ENCODE assay signal across 1 cellular context in genomic region chr7:148704189-148704588, GRCh38.
TF ChIP-seq lines count a peak whose summit lies in the region.

No MANE protein-coding gene starts in this region.

TF ChIP-seq in HepG2, 621 proteins besides CTCF, POLR2A, EP300 and RAD21:
- TF ChIP-seq BORCS8-MEF2B (CRISPR knock-in tag; IDR thresholded peaks at IDR 0.05) (no peak), ZNF124 (CRISPR knock-in tag; IDR thresholded peaks at IDR 0.05) (no peak), MED1 (CRISPR knock-in tag; IDR thresholded peaks at IDR 0.05) (no peak), CREB1 (IDR thresholded peaks at IDR 0.05) (no peak), CREB1 (CRISPR knock-in tag; IDR thresholded peaks at IDR 0.05) (no peak), ZNF280D (CRISPR knock-in tag; IDR thresholded peaks at IDR 0.05) (no peak), FOXK2 (IDR thresholded peaks at IDR 0.05) (no peak)
